Comparison of ENCODE assay signal across 11 cellular contexts in the genomic region with DNA sequence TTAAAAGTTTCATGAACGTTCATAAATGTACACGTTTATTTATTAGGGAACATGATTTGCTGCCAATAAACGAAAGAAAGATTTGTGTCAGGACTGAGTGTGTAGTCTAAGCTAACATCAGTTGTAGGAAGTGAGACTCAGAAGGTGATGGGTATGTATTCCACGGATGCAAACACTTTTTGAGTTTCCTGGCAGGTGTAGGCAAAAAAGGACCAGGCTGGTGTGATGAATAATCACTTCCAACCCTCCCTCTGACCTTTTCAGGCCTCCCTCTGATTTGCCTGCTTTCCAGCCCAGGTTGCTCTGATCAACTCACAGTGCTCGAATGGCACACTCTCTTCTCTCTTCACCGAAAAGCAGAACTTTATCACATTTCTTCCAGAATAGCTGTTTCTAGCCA. TPM values are rescaled to one million over a fixed set of nuclear protein-coding genes. Genes with fewer than 3 reads are reported as not detected.
DNase-seq lines count a peak whose midpoint lies in the region; ATAC-seq and TF ChIP-seq lines count a peak whose summit lies in the region.
"Had no signal": no experiment of that assay in that cellular context is flagged by ENCODE, and none has a peak within 500 bp of the region (broad histone marks: within the 10 kb centered on the region; RNA-seq: fewer than 3 reads in every experiment).

No MANE protein-coding gene starts in this region.

- H3K4me3 Mint-ChIP-seq in naive B cell = peak overlapping the region in 4 of 8 donors; percentile 15 to 57 (median 30)
- H3K4me3 Mint-ChIP-seq in mesothelial cell of epicardium = no peak overlapping the region
- no peak overlapping the region for H3K4me3 Mint-ChIP-seq in activated T-cell treated with anti-CD3 and anti-CD28 coated beads, Interleukin-2, amount 50 U/mL, for 4 hours

- DNase-seq in naive B cell (no peak), NCI-H2029 treated with DMSO at 0.1 percent for 48 hours (lab: John Stamatoyannopoulos, UW) (no peak), mesothelial cell of epicardium (ENCODE audit: low spot score in 2 of 2, unreplicated experiment in 2 of 2) (no peak), GM10248 (ENCODE audit: extremely low spot score) (no peak)
- no peak for DNase-seq in activated T-cell treated with anti-CD3 and anti-CD28 coated beads, Interleukin-2, amount 50 U/mL, for 4 hours
- DNase-seq: heart right ventricle, Kasumi-1, NCI-H524 had no signal

- TF ChIP-seq CTCF in mesothelial cell of epicardium (IDR thresholded peaks at IDR 0.05; ENCODE audit: unreplicated experiment) = no peak
- TF ChIP-seq CTCF in GM10248 (IDR thresholded peaks at IDR 0.05; ENCODE audit: control extremely low read depth, extremely low read depth, low read depth, missing control alignments) = no peak

- CTCF ChIA-PET in GM10248 (lab: Yijun Ruan, JAX) = interaction anchor here (0.7 to 1.8 kb wide), 10 partner anchors 8 to 53 kb away, joined by 3 to 12 read pairs (median 4); no protein-coding TSS in a partner anchor

- H3K4me1 Mint-ChIP-seq in naive B cell (peaks cover 50 to 82% (median 53%) of the 10 kb centered on the region in 3 donors), mesothelial cell of epicardium (peaks cover 8% of the 10 kb centered on the region)
- no peaks in the 10 kb centered on the region for H3K4me1 Mint-ChIP-seq in activated T-cell treated with anti-CD3 and anti-CD28 coated beads, Interleukin-2, amount 50 U/mL, for 4 hours (ENCODE audit: low read depth)

- H3K27me3 Mint-ChIP-seq in naive B cell (no peaks in the 10 kb centered on the region), mesothelial cell of epicardium (ENCODE audit: low read depth) (no peaks in the 10 kb centered on the region)
- H3K27me3 Mint-ChIP-seq in activated T-cell treated with anti-CD3 and anti-CD28 coated beads, Interleukin-2, amount 50 U/mL, for 4 hours (ENCODE audit: low read depth) = no peaks in the 10 kb centered on the region

- H3K36me3 Mint-ChIP-seq in naive B cell (peaks cover 0 to 5% of the 10 kb centered on the region in 2 donors), mesothelial cell of epicardium (peaks cover 28% of the 10 kb centered on the region)
- H3K36me3 Mint-ChIP-seq in activated T-cell treated with anti-CD3 and anti-CD28 coated beads, Interleukin-2, amount 50 U/mL, for 4 hours (ENCODE audit: insufficient read depth) = no peaks in the 10 kb centered on the region

- H3K27ac Mint-ChIP-seq in naive B cell (peak overlapping the region; percentile 50 to 77 (median 60)), mesothelial cell of epicardium (no peak overlapping the region)

- POLR2A ChIA-PET in GM10248 (lab: Yijun Ruan, JAX) = no interaction called here

- H3K9me3 Mint-ChIP-seq in naive B cell (peaks cover 0 to 1% (median 0%) of the 10 kb centered on the region in 7 donors), mesothelial cell of epicardium (no peaks in the 10 kb centered on the region)
- H3K9me3 Mint-ChIP-seq in activated T-cell treated with anti-CD3 and anti-CD28 coated beads, Interleukin-2, amount 50 U/mL, for 4 hours = peaks cover 5% of the 10 kb centered on the region

- ATAC-seq in GM19035 (IDR thresholded peaks at IDR 0.05; ENCODE audit: unreplicated experiment) (peak; percentile 49), HG02571 (IDR thresholded peaks at IDR 0.05; ENCODE audit: unreplicated experiment) (peak; percentile 71), HG03439 (IDR thresholded peaks at IDR 0.05; ENCODE audit: unreplicated experiment) (peak; percentile 45), naive B cell (ENCODE audit: low read depth in 2 of 2) (peak; percentile 52 to 65)
- ATAC-seq in activated T-cell treated with anti-CD3 and anti-CD28 coated beads, Interleukin-2, amount 50 U/mL, for 4 hours = no peak
- ATAC-seq: heart right ventricle had no signal

RNA-seq across cellular contexts. Expression of a gene that starts 51.8 kb away (rescaled TPM):
- 100 to 1,000 TPM in 2 of 6 donors, 10 to 100 TPM in 4; 64.4 to 149 (median 82.2) TPM for polyA plus RNA-seq in naive B cell (ENCODE audit: low read depth in 6 of 6)
- total RNA-seq in mesothelial cell of epicardium = 137 to 144 TPM (median 140 TPM) in 3 replicates
- total RNA-seq in activated T-cell treated with anti-CD3 and anti-CD28 coated beads, Interleukin-2, amount 50 U/mL, for 4 hours = 10 to 100 TPM in 1 of 3 donors, 1 to 10 TPM in 2; 4.3 to 12.3 (median 4.7) TPM

Comparison
In these comparisons a context has a peak if more than half of its experiments do, and no peak if none do; other contexts are left out.
1. ATAC-seq: peak in GM19035 (single experiment), HG02571 (single experiment), HG03439 (single experiment) and naive B cell (2 of 2); none in activated T-cell treated with anti-CD3 and anti-CD28 coated beads, Interleukin-2, amount 50 U/mL, for 4 hours (0 of 2).
2. RNA of a gene that starts 51.8 kb away (total RNA-seq): 137 to 144 TPM in mesothelial cell of epicardium; 4.3 to 12.3 TPM in activated T-cell treated with anti-CD3 and anti-CD28 coated beads, Interleukin-2, amount 50 U/mL, for 4 hours; every median in the first group is over 10 times any median in the second.